1 cellular context compared by ENCODE assay signal in the genomic region with DNA sequence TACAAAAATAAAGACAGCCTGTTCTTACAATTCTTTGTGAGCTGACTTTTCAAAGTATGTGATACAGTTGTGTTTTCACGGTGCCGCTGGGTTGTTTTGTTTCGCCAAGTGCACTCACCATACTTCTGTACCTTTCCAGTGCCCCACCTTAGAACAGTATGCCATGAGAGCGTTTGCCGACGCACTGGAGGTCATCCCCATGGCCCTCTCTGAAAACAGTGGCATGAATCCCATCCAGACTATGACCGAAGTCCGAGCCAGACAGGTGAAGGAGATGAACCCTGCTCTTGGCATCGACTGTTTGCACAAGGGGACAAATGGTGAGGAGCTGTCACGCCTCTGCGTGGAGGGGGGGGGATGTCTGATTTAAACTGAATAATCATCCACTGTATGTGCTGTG.
TF ChIP-seq lines count a peak whose summit lies in the region.

No MANE protein-coding gene starts in this region.

TF ChIP-seq in HepG2, 621 proteins besides CTCF, POLR2A, EP300 and RAD21:
- TF ChIP-seq HNF4A (CRISPR knock-in tag; IDR thresholded peaks at IDR 0.05) (peak; percentile 36), CCDC6 (CRISPR knock-in tag; IDR thresholded peaks at IDR 0.05) (no peak), NFIB (CRISPR knock-in tag; IDR thresholded peaks at IDR 0.05; ENCODE audit: borderline replicate concordance) (no peak)
